Comparison of ENCODE assay signal across 1 cellular context in genomic region chr6:31701666-31702420, GRCh38.
TF ChIP-seq lines count a peak whose summit lies in the region.

No MANE protein-coding gene starts in this region.

TF ChIP-seq in WTC11, 78 proteins besides CTCF, POLR2A, EP300 and RAD21 (continued from another document):
- no peak for TF ChIP-seq ZNF281 (CRISPR knock-in tag; IDR thresholded peaks at IDR 0.05)
- TF ChIP-seq OVOL2 (CRISPR knock-in tag; IDR thresholded peaks at IDR 0.05; ENCODE audit: borderline replicate concordance): no peak
- TF ChIP-seq MAX (CRISPR knock-in tag; IDR thresholded peaks at IDR 0.05): no peak
